Comparison of ENCODE assay signal across 17 cellular contexts in genomic region chr1:10616696-10617095, GRCh38.
"Had no signal": no experiment of that assay in that cellular context is flagged by ENCODE, and none has a peak within 500 bp of the region (broad histone marks: within the 10 kb centered on the region; RNA-seq: fewer than 3 reads in every experiment).

No MANE protein-coding gene starts in this region.

- H3K79me2 ChIP-seq: hepatocyte had no signal

- H3K9me3 Mint-ChIP-seq: naive thymus-derived CD8-positive, alpha-beta T cell had no signal

- H2AFZ ChIP-seq: hepatocyte had no signal

- H3K27me3 Mint-ChIP-seq: naive thymus-derived CD8-positive, alpha-beta T cell had no signal

- H3K4me2 ChIP-seq: hepatocyte had no signal

- H3K36me3 ChIP-seq: colonic mucosa, prostate gland, uterus had no signal

- H3K27ac ChIP-seq: colonic mucosa, hepatocyte, prostate gland, skin epidermis, suprapubic skin, tibial artery, upper lobe of left lung, uterus had no signal

- ATAC-seq: left lobe of liver; mucosa of descending colon; naive thymus-derived CD8-positive, alpha-beta T cell; sciatic nerve; stimulated activated naive CD8-positive, alpha-beta T cell treated with anti-CD3 and anti-CD28 coated beads, Interleukin-15, Interleukin-2, amounts not matched to agents 100 U/mL and 50 U/mL, for 24 hours had no signal

- H3K4me3 Mint-ChIP-seq: naive thymus-derived CD8-positive, alpha-beta T cell had no signal

- H3K27me3 ChIP-seq: colonic mucosa, hepatocyte, suprapubic skin, tibial artery, upper lobe of left lung, uterus had no signal

- H3K4me1 ChIP-seq: colonic mucosa, prostate gland, upper lobe of left lung, uterus had no signal

- H3K4me1 Mint-ChIP-seq: naive thymus-derived CD8-positive, alpha-beta T cell had no signal

- H3K9me3 ChIP-seq: colonic mucosa, mucosa of descending colon, prostate gland, suprapubic skin, tibial artery, upper lobe of left lung, uterus had no signal

- H3K4me3 ChIP-seq: colonic mucosa, hepatocyte, mucosa of descending colon, prostate gland, skin epidermis, suprapubic skin, tibial artery, upper lobe of left lung, uterus had no signal

- DNase-seq: colonic mucosa; effector CD4-positive, alpha-beta T cell; foreskin melanocyte; mammary epithelial cell; mucosa of descending colon; naive thymus-derived CD8-positive, alpha-beta T cell; stimulated activated CD4-positive, alpha-beta T cell treated with anti-CD3 and anti-CD28 coated beads, Interleukin-12 subunit alpha, Interleukin-12 subunit beta, amount 100 ng/mL, for 4 hours; stimulated activated naive CD8-positive, alpha-beta T cell treated with anti-CD3 and anti-CD28 coated beads, Interleukin-15, Interleukin-2, amounts not matched to agents 100 U/mL and 50 U/mL, for 24 hours; tibial artery; upper lobe of left lung had no signal
